In genomic region chr1:40307186-40307585, GRCh38 we compare ENCODE assay signal across 26 cellular contexts. TPM values are rescaled to one million over a fixed set of nuclear protein-coding genes. Genes with fewer than 3 reads are reported as not detected.
"Had no signal": no experiment of that assay in that cellular context is flagged by ENCODE, and none has a peak within 500 bp of the region (broad histone marks: within the 10 kb centered on the region; RNA-seq: fewer than 3 reads in every experiment).

No MANE protein-coding gene starts in this region.

- H3K4me2 ChIP-seq: KMS-11, SK-N-SH had no signal

- H3K9me3 ChIP-seq: SK-N-SH had no signal

- FAIRE-seq: HepG2 had no signal

- H3K9ac ChIP-seq: KMS-11, SK-N-SH had no signal

- DNase-seq: IMR-90, Kasumi-1, MM.1S, NCI-H1092 treated with DMSO at 0.1 percent for 48 hours, NCI-H1436, NCI-H187, NCI-H2029, NCI-H2081 treated with DMSO at 0.1 percent for 48 hours, NCI-H2171, NCI-H226, NCI-H446, NCI-H510A, NCI-H524 treated with DMSO at 0.1 percent for 48 hours, NCI-H69, NCI-H774, PC-3, SHP77, SK-N-SH had no signal

- H3K27ac ChIP-seq: KMS-11, RWPE1 had no signal

- ATAC-seq: HepG2, Panc1, PC-3 had no signal

RNA-seq across cellular contexts. Expression of gene TMCO2, which starts 59.4 kb away (rescaled TPM):
- total RNA-seq: HepG2, HT1080, IMR-90, M059J, OCI-LY7, PC-3, SK-MEL-5 had no signal
- polyA plus RNA-seq: HepG2, IMR-90, SK-N-SH had no signal
